Comparison of ENCODE assay signal across 1 cellular context in the genomic region with DNA sequence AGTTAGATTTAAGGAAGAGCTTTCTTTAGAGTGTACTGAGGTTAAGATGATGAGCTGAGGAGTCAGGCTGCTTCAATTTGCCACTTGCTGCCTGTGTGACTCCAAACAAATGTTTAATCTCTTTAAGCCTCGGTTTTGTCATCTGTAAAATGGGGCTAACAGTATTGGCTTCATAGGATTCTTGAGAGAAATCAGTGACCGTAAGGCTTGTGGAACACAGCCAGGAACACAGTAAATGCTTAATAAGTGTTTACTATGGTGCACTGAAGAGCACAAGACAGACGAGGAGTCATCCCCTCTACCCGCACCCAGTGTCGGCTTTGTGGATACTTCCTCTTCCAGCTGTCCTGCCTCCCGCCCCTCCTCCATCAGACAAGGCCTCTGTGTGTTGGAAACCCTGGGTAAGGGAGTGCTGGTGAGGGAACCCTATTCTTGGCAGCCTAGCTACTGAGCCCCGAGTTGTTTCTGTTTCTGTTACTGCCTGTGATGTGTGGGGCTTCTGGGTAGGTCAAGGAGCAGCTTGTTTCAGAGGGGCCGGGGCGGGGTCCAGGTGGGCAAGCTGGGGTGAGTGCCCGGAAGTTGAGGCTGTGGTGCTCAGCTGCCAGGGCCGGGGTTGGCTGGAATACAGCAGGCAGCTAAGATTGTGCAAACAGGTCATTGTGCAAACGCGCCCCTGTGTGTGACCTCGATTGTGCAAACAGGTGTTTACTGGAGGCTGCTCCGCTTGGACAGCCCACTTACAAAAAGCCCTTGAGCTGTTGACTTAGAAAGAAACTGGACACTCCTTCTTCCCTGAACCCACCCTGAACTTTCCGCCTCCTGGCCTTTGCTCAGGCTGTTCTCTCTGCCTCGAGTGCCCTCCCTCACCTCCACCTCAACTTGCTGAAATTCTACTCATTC.
TF ChIP-seq lines count a peak whose summit lies in the region.

No MANE protein-coding gene starts in this region.

TF ChIP-seq in HepG2, 621 proteins besides CTCF, POLR2A, EP300 and RAD21 (continued from another document and continues in another):
- TF ChIP-seq ZNF3 (CRISPR knock-in tag; IDR thresholded peaks at IDR 0.05) (peak; percentile 55; the same call in 1 of the 2 replicates), DPF2 (CRISPR knock-in tag; IDR thresholded peaks at IDR 0.05; ENCODE audit: borderline replicate concordance, low read depth) (peak; percentile 97), ZNF138 (CRISPR knock-in tag; IDR thresholded peaks at IDR 0.05; ENCODE audit: low read depth) (no peak), ZNF451 (CRISPR knock-in tag; IDR thresholded peaks at IDR 0.05) (0 out of 2 replicates have a peak, but pooled peaks have one; percentile 63), PAX8 (CRISPR knock-in tag; IDR thresholded peaks at IDR 0.05; ENCODE audit: borderline replicate concordance) (no peak), ZFX (CRISPR knock-in tag; IDR thresholded peaks at IDR 0.05; ENCODE audit: low read depth) (peak; percentile 86), AKAP8 (CRISPR knock-in tag; IDR thresholded peaks at IDR 0.05) (peak; percentile 89; the same call in 1 of the 2 replicates), PHF5A (CRISPR knock-in tag; IDR thresholded peaks at IDR 0.05; ENCODE audit: low read depth, unreplicated experiment) (peak; percentile 94), ZFP82 (CRISPR knock-in tag; IDR thresholded peaks at IDR 0.05; ENCODE audit: borderline replicate concordance) (no peak), ZNF296 (CRISPR knock-in tag; conservative IDR thresholded peaks at IDR 0.05) (peak; percentile 96), SIX1 (CRISPR knock-in tag; IDR thresholded peaks at IDR 0.05; ENCODE audit: borderline replicate concordance) (peak; percentile 95), ZBTB1 (CRISPR knock-in tag; IDR thresholded peaks at IDR 0.05; ENCODE audit: borderline replicate concordance) (no peak), RCOR2 (CRISPR knock-in tag; IDR thresholded peaks at IDR 0.05) (peak; percentile 70; the same call in 1 of the 2 replicates), ZNF773 (CRISPR knock-in tag; IDR thresholded peaks at IDR 0.05; ENCODE audit: borderline replicate concordance) (0 out of 2 replicates have a peak, but pooled peaks have one; percentile 50), DMAP1 (CRISPR knock-in tag; IDR thresholded peaks at IDR 0.05) (peak; percentile 81), ZNF354B (CRISPR knock-in tag; IDR thresholded peaks at IDR 0.05) (no peak), GATAD2A (CRISPR knock-in tag; IDR thresholded peaks at IDR 0.05) (peak; percentile 99), ZFAT (CRISPR knock-in tag; conservative IDR thresholded peaks at IDR 0.05) (no peak; the same call in 1 of the 2 replicates), ZNF234 (CRISPR knock-in tag; conservative IDR thresholded peaks at IDR 0.05) (no peak), ZNF841 (CRISPR knock-in tag; IDR thresholded peaks at IDR 0.05; ENCODE audit: borderline replicate concordance) (no peak), DNMT3B (CRISPR knock-in tag; conservative IDR thresholded peaks at IDR 0.05) (0 out of 2 replicates have a peak, but pooled peaks have one; percentile 23), CBX5 (CRISPR knock-in tag; IDR thresholded peaks at IDR 0.05; ENCODE audit: borderline replicate concordance) (peak; percentile 90; the same call in 1 of the 2 replicates), SMYD3 (CRISPR knock-in tag; IDR thresholded peaks at IDR 0.05) (peak; percentile 60; the same call in 1 of the 2 replicates), TOE1 (CRISPR knock-in tag; IDR thresholded peaks at IDR 0.05) (0 out of 2 replicates have a peak, but pooled peaks have one; percentile 26), ZNF614 (CRISPR knock-in tag; IDR thresholded peaks at IDR 0.05; ENCODE audit: borderline replicate concordance) (peak; percentile 81), ZNF235 (CRISPR knock-in tag; IDR thresholded peaks at IDR 0.05; ENCODE audit: borderline replicate concordance) (0 out of 2 replicates have a peak, but pooled peaks have one; percentile 74), MIER2 (CRISPR knock-in tag; IDR thresholded peaks at IDR 0.05) (0 out of 2 replicates have a peak, but pooled peaks have one; percentile 67), ZNF484 (CRISPR knock-in tag; IDR thresholded peaks at IDR 0.05; ENCODE audit: borderline replicate concordance, low read depth) (no peak), ZNF670 (CRISPR knock-in tag; IDR thresholded peaks at IDR 0.05; ENCODE audit: borderline replicate concordance) (peak; percentile 85), KDM6A (CRISPR knock-in tag; IDR thresholded peaks at IDR 0.05; ENCODE audit: low read depth) (peak; percentile 87; the same call in 1 of the 2 replicates), ZNF333 (CRISPR knock-in tag; IDR thresholded peaks at IDR 0.05; ENCODE audit: borderline replicate concordance) (0 out of 2 replicates have a peak, but pooled peaks have one; percentile 78), ZNF788 (CRISPR knock-in tag; IDR thresholded peaks at IDR 0.05; ENCODE audit: borderline replicate concordance) (peak; percentile 97), RAD51 (IDR thresholded peaks at IDR 0.05; ENCODE audit: borderline replicate concordance) (no peak), TP53 (CRISPR knock-in tag; conservative IDR thresholded peaks at IDR 0.05) (peak; percentile 90; the same call in 1 of the 2 replicates), KMT2B (CRISPR knock-in tag; IDR thresholded peaks at IDR 0.05) (peak; percentile 57), RXRB (CRISPR knock-in tag; IDR thresholded peaks at IDR 0.05; ENCODE audit: borderline replicate concordance) (peak; percentile 97), ZNF431 (CRISPR knock-in tag; IDR thresholded peaks at IDR 0.05; ENCODE audit: borderline replicate concordance, low read depth) (peak; percentile 74; the same call in 1 of the 2 replicates), CREB1 (IDR thresholded peaks at IDR 0.05) (no peak), CREB1 (CRISPR knock-in tag; IDR thresholded peaks at IDR 0.05) (peak; percentile 73; the same call in 1 of the 2 replicates), FOXK1 (CRISPR knock-in tag; IDR thresholded peaks at IDR 0.05; ENCODE audit: borderline replicate concordance, low read depth) (peak; percentile 99), RBFOX2 (IDR thresholded peaks at IDR 0.05; ENCODE audit: low read depth, low read length) (peak; percentile 55), ZNF556 (CRISPR knock-in tag; IDR thresholded peaks at IDR 0.05; ENCODE audit: borderline replicate concordance) (peak; percentile 95; the same call in 1 of the 2 replicates), FLYWCH1 (CRISPR knock-in tag; IDR thresholded peaks at IDR 0.05) (0 out of 2 replicates have a peak, but pooled peaks have one; percentile 21), ZNF232 (CRISPR knock-in tag; IDR thresholded peaks at IDR 0.05; ENCODE audit: borderline replicate concordance) (peak; percentile 93; the same call in 1 of the 2 replicates), SAFB2 (CRISPR knock-in tag; IDR thresholded peaks at IDR 0.05; ENCODE audit: borderline replicate concordance, low read depth) (no peak; the same call in 1 of the 2 replicates), SATB2 (CRISPR knock-in tag; IDR thresholded peaks at IDR 0.05) (0 out of 2 replicates have a peak, but pooled peaks have one; percentile 78)
- TF ChIP-seq, protein P1, sequence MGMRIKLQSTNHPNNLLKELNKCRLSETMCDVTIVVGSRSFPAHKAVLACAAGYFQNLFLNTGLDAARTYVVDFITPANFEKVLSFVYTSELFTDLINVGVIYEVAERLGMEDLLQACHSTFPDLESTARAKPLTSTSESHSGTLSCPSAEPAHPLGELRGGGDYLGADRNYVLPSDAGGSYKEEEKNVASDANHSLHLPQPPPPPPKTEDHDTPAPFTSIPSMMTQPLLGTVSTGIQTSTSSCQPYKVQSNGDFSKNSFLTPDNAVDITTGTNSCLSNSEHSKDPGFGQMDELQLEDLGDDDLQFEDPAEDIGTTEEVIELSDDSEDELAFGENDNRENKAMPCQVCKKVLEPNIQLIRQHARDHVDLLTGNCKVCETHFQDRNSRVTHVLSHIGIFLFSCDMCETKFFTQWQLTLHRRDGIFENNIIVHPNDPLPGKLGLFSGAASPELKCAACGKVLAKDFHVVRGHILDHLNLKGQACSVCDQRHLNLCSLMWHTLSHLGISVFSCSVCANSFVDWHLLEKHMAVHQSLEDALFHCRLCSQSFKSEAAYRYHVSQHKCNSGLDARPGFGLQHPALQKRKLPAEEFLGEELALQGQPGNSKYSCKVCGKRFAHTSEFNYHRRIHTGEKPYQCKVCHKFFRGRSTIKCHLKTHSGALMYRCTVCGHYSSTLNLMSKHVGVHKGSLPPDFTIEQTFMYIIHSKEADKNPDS (CRISPR knock-in tag; IDR thresholded peaks at IDR 0.05) = no peak
- TF ChIP-seq, protein P2, sequence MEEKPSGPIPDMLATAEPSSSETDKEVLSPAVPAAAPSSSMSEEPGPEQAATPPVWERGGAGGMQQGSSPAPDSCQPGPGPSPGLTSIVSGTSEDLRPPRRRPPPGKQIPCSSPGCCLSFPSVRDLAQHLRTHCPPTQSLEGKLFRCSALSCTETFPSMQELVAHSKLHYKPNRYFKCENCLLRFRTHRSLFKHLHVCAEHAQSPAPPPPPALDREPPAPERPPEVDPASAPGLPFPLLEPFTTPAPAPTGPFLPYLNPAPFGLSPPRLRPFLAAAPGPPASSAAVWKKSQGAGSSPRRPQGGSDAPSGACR (CRISPR knock-in tag; IDR thresholded peaks at IDR 0.05) = peak; percentile 89
- TF ChIP-seq, protein P3, sequence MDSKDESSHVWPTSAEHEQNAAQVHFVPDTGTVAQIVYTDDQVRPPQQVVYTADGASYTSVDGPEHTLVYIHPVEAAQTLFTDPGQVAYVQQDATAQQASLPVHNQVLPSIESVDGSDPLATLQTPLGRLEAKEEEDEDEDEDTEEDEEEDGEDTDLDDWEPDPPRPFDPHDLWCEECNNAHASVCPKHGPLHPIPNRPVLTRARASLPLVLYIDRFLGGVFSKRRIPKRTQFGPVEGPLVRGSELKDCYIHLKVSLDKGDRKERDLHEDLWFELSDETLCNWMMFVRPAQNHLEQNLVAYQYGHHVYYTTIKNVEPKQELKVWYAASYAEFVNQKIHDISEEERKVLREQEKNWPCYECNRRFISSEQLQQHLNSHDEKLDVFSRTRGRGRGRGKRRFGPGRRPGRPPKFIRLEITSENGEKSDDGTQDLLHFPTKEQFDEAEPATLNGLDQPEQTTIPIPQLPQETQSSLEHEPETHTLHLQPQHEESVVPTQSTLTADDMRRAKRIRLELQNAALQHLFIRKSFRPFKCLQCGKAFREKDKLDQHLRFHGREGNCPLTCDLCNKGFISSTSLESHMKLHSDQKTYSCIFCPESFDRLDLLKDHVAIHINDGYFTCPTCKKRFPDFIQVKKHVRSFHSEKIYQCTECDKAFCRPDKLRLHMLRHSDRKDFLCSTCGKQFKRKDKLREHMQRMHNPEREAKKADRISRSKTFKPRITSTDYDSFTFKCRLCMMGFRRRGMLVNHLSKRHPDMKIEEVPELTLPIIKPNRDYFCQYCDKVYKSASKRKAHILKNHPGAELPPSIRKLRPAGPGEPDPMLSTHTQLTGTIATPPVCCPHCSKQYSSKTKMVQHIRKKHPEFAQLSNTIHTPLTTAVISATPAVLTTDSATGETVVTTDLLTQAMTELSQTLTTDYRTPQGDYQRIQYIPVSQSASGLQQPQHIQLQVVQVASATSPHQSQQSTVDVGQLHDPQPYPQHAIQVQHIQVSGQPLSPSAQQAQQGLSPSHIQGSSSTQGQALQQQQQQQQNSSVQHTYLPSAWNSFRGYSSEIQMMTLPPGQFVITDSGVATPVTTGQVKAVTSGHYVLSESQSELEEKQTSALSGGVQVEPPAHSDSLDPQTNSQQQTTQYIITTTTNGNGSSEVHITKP (CRISPR knock-in tag; IDR thresholded peaks at IDR 0.05; ENCODE audit: low read depth) = peak; percentile 61; the same call in 1 of the 2 replicates
- TF ChIP-seq, protein P4, sequence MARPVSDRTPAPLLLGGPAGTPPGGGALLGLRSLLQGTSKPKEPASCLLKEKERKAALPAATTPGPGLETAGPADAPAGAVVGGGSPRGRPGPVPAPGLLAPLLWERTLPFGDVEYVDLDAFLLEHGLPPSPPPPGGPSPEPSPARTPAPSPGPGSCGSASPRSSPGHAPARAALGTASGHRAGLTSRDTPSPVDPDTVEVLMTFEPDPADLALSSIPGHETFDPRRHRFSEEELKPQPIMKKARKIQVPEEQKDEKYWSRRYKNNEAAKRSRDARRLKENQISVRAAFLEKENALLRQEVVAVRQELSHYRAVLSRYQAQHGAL (CRISPR knock-in tag; IDR thresholded peaks at IDR 0.05; ENCODE audit: not compliant biosample characterization) = peak; percentile 74
- TF ChIP-seq, protein P5, sequence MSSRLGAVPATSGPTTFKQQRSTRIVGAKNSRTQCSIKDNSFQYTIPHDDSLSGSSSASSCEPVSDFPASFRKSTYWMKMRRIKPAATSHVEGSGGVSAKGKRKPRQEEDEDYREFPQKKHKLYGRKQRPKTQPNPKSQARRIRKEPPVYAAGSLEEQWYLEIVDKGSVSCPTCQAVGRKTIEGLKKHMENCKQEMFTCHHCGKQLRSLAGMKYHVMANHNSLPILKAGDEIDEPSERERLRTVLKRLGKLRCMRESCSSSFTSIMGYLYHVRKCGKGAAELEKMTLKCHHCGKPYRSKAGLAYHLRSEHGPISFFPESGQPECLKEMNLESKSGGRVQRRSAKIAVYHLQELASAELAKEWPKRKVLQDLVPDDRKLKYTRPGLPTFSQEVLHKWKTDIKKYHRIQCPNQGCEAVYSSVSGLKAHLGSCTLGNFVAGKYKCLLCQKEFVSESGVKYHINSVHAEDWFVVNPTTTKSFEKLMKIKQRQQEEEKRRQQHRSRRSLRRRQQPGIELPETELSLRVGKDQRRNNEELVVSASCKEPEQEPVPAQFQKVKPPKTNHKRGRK (CRISPR knock-in tag; IDR thresholded peaks at IDR 0.05) = peak; percentile 65; the same call in 1 of the 2 replicates
- TF ChIP-seq, protein P6, sequence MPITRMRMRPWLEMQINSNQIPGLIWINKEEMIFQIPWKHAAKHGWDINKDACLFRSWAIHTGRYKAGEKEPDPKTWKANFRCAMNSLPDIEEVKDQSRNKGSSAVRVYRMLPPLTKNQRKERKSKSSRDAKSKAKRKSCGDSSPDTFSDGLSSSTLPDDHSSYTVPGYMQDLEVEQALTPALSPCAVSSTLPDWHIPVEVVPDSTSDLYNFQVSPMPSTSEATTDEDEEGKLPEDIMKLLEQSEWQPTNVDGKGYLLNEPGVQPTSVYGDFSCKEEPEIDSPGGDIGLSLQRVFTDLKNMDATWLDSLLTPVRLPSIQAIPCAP (CRISPR knock-in tag; IDR thresholded peaks at IDR 0.05; ENCODE audit: low read depth) = 0 out of 2 replicates have a peak, but pooled peaks have one; percentile 82
- TF ChIP-seq, protein P7, sequence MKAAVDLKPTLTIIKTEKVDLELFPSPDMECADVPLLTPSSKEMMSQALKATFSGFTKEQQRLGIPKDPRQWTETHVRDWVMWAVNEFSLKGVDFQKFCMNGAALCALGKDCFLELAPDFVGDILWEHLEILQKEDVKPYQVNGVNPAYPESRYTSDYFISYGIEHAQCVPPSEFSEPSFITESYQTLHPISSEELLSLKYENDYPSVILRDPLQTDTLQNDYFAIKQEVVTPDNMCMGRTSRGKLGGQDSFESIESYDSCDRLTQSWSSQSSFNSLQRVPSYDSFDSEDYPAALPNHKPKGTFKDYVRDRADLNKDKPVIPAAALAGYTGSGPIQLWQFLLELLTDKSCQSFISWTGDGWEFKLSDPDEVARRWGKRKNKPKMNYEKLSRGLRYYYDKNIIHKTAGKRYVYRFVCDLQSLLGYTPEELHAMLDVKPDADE (CRISPR knock-in tag; IDR thresholded peaks at IDR 0.05) = no peak
